ENCODE assay signal across 8 cellular contexts in genomic region chr5:67221487-67222242, GRCh38. TPM values are rescaled to one million over a fixed set of nuclear protein-coding genes. Genes with fewer than 3 reads are reported as not detected.
DNase-seq lines count a peak whose midpoint lies in the region; ATAC-seq and TF ChIP-seq lines count a peak whose summit lies in the region.

No MANE protein-coding gene starts in this region.

- no peak for TF ChIP-seq RAD21 in IMR-90 (IDR thresholded peaks at IDR 0.05; ENCODE audit: low read length)

- no peaks in the 10 kb centered on the region for H3K9me3 ChIP-seq in IMR-90 (ENCODE audit: control insufficient read depth, insufficient read depth, low read length)

- H3K27me3 ChIP-seq in IMR-90 (ENCODE audit: control insufficient read depth, insufficient read depth, low read length) (no peaks in the 10 kb centered on the region), foreskin keratinocyte (no peaks in the 10 kb centered on the region)

- H3K4me1 ChIP-seq in IMR-90 (ENCODE audit: control insufficient read depth, insufficient read depth, low read length) = no peaks in the 10 kb centered on the region
- H3K4me1 ChIP-seq in foreskin keratinocyte = no peaks in the 10 kb centered on the region

- H3K27ac ChIP-seq in IMR-90 (ENCODE audit: insufficient read depth, low read length) = no peak overlapping the region
- no peak overlapping the region for H3K27ac ChIP-seq in caudate nucleus (ENCODE audit: low read depth, low read length)
- no peak overlapping the region for H3K27ac ChIP-seq in foreskin keratinocyte

- H4K91ac ChIP-seq in IMR-90 (ENCODE audit: insufficient read depth, low read depth, low read length) = no peak overlapping the region

- no peak overlapping the region for H2BK5ac ChIP-seq in IMR-90 (ENCODE audit: low read depth, low read length, poor library complexity, severe bottlenecking)

- TF ChIP-seq CTCF in GM13976 (IDR thresholded peaks at IDR 0.05; ENCODE audit: borderline replicate concordance, control extremely low read depth, extremely low read depth, insufficient read depth, missing control alignments) (no peak), IMR-90 (conservative IDR thresholded peaks at IDR 0.05; ENCODE audit: low read depth, low read length) (no peak), foreskin keratinocyte (conservative IDR thresholded peaks at IDR 0.05) (no peak)

- ATAC-seq in GM21447 (IDR thresholded peaks at IDR 0.05; ENCODE audit: unreplicated experiment) (peak; percentile 92), IMR-90 (ENCODE audit: low read depth) (no peak), foreskin keratinocyte (no peak)
- ATAC-seq in stimulated activated memory B cell treated with anti-CD40 and anti-IgM and Interleukin-4, amounts not matched to agents 10 μg/mL and 1 μg/mL and 100 μg/mL, for 72 hours = peak; percentile 96

- H3K14ac ChIP-seq in IMR-90 (replicated peaks; ENCODE audit: low read depth, low read length) = no peak overlapping the region

- no peak overlapping the region for H2BK20ac ChIP-seq in IMR-90 (ENCODE audit: low read depth, low read length)

- no peak overlapping the region for H3K56ac ChIP-seq in IMR-90 (ENCODE audit: extremely low read depth, insufficient read depth, low read length)

- peaks cover 52% of the 10 kb centered on the region for H3K4me1 Mint-ChIP-seq in activated T-helper 2 cell treated with anti-CD3 and anti-CD28 coated beads, Interferon-gamma antibody, Interleukin-2, Interleukin-4, amounts not matched to agents 10 μg/mL and 5 μg/mL and 100 μg/mL, durations not matched to agents 14 hours and 24 hours and 36 hours (ENCODE audit: low read depth)
- H3K4me1 Mint-ChIP-seq in stimulated activated memory B cell treated with anti-CD40 and anti-IgM and Interleukin-4, amounts not matched to agents 10 μg/mL and 1 μg/mL and 100 μg/mL, for 72 hours = peaks cover 52% of the 10 kb centered on the region

- no peak overlapping the region for H3K4me2 ChIP-seq in IMR-90 (ENCODE audit: low read depth, low read length)

- peak; percentile 41 for DNase-seq in GM13976 (ENCODE audit: low spot score)
- no peak for DNase-seq in IMR-90
- peak; percentile 61 for DNase-seq in activated T-helper 2 cell treated with anti-CD3 and anti-CD28 coated beads, Interferon-gamma antibody, Interleukin-2, Interleukin-4, amounts not matched to agents 10 μg/mL and 5 μg/mL and 100 μg/mL, durations not matched to agents 14 hours and 24 hours and 36 hours (ENCODE audit: low spot score)
- no peak for DNase-seq in caudate nucleus (lab: John Stamatoyannopoulos, UW)
- no peak for DNase-seq in foreskin keratinocyte
- no peak for DNase-seq in GM03348 (ENCODE audit: low spot score)

- BruUV-seq in IMR-90 (replicated peaks; lab: Mats Ljungman, UMichigan) = no TSS peak

- no peak overlapping the region for H4K8ac ChIP-seq in IMR-90 (ENCODE audit: low read depth in 2 of 2, low read length in 2 of 2)

- no peaks in the 10 kb centered on the region for H3K36me3 ChIP-seq in IMR-90 (ENCODE audit: control insufficient read depth, insufficient read depth, low read length)

- no peak overlapping the region for H2BK120ac ChIP-seq in IMR-90 (ENCODE audit: low read depth, low read length)

- CTCF ChIA-PET in IMR-90 (lab: Yijun Ruan, JAX) = interaction anchor here (0.7 kb wide), 1 partner anchor 574 kb away, joined by 3 read pairs; no protein-coding TSS in a partner anchor

- peaks cover 8% of the 10 kb centered on the region for H3K36me3 Mint-ChIP-seq in activated T-helper 2 cell treated with anti-CD3 and anti-CD28 coated beads, Interferon-gamma antibody, Interleukin-2, Interleukin-4, amounts not matched to agents 10 μg/mL and 5 μg/mL and 100 μg/mL, durations not matched to agents 14 hours and 24 hours and 36 hours (ENCODE audit: low read depth)
- H3K36me3 Mint-ChIP-seq in stimulated activated memory B cell treated with anti-CD40 and anti-IgM and Interleukin-4, amounts not matched to agents 10 μg/mL and 1 μg/mL and 100 μg/mL, for 72 hours = no peaks in the 10 kb centered on the region

- WGBS in IMR-90 (ENCODE audit: extremely low coverage in 2 of 2, insufficient read length in 1 of 2), 2 experiments = 92% methylated on average over 2 of the region's 9 CpGs; no CpG with 5 or more reads in 1 of the 2 experiments

- TF ChIP-seq POLR2A in IMR-90 (IDR thresholded peaks at IDR 0.05; ENCODE audit: low read depth, low read length) = no peak

- H3K9ac ChIP-seq in IMR-90 (ENCODE audit: low read depth, low read length) = no peak overlapping the region

- H2BK15ac ChIP-seq in IMR-90 (ENCODE audit: low read depth, low read length) = no peak overlapping the region

- H3K9me3 Mint-ChIP-seq in activated T-helper 2 cell treated with anti-CD3 and anti-CD28 coated beads, Interferon-gamma antibody, Interleukin-2, Interleukin-4, amounts not matched to agents 10 μg/mL and 5 μg/mL and 100 μg/mL, durations not matched to agents 14 hours and 24 hours and 36 hours = peaks cover 4% of the 10 kb centered on the region
- no peaks in the 10 kb centered on the region for H3K9me3 Mint-ChIP-seq in stimulated activated memory B cell treated with anti-CD40 and anti-IgM and Interleukin-4, amounts not matched to agents 10 μg/mL and 1 μg/mL and 100 μg/mL, for 72 hours

- intact Hi-C loops in IMR-90 (cut with micrococcal nuclease) = no loop called here
- intact Hi-C loops in activated T-helper 2 cell treated with anti-CD3 and anti-CD28 coated beads, Interferon-gamma antibody, Interleukin-2, Interleukin-4, amounts not matched to agents 10 μg/mL and 5 μg/mL and 100 μg/mL, durations not matched to agents 14 hours and 24 hours and 36 hours (cut with micrococcal nuclease) = no loop called here

- H3K4me3 Mint-ChIP-seq in activated T-helper 2 cell treated with anti-CD3 and anti-CD28 coated beads, Interferon-gamma antibody, Interleukin-2, Interleukin-4, amounts not matched to agents 10 μg/mL and 5 μg/mL and 100 μg/mL, durations not matched to agents 14 hours and 24 hours and 36 hours (ENCODE audit: low read depth) = no peak overlapping the region
- H3K4me3 Mint-ChIP-seq in stimulated activated memory B cell treated with anti-CD40 and anti-IgM and Interleukin-4, amounts not matched to agents 10 μg/mL and 1 μg/mL and 100 μg/mL, for 72 hours = peak overlapping the region; percentile 49

- H3K79me1 ChIP-seq in IMR-90 (ENCODE audit: low read depth in 1 of 2, low read length in 2 of 2) = no peaks in the 10 kb centered on the region

- no peak overlapping the region for H3K4me3 ChIP-seq in IMR-90 (ENCODE audit: insufficient read depth, low read depth, low read length)

- H3K27me3 Mint-ChIP-seq in activated T-helper 2 cell treated with anti-CD3 and anti-CD28 coated beads, Interferon-gamma antibody, Interleukin-2, Interleukin-4, amounts not matched to agents 10 μg/mL and 5 μg/mL and 100 μg/mL, durations not matched to agents 14 hours and 24 hours and 36 hours (ENCODE audit: low read depth) = peaks cover 2% of the 10 kb centered on the region
- no peaks in the 10 kb centered on the region for H3K27me3 Mint-ChIP-seq in stimulated activated memory B cell treated with anti-CD40 and anti-IgM and Interleukin-4, amounts not matched to agents 10 μg/mL and 1 μg/mL and 100 μg/mL, for 72 hours

- in situ Hi-C loops in GM13976 (cut with MboI; ENCODE audit: low sequenced_read_pairs, unreplicated experiment) (loop anchor here (25.0 kb wide), 1 partner anchor 234 kb away; no protein-coding TSS in a partner anchor), IMR-90 (cut with MboI; ENCODE audit: low sequenced_read_pairs) (loop anchor here (25.0 kb wide), 1 partner anchor 909 kb away; no protein-coding TSS in a partner anchor)

- H4K20me1 ChIP-seq in IMR-90 (ENCODE audit: insufficient read depth, low read length) = no peaks in the 10 kb centered on the region

- dilution Hi-C loops in IMR-90 (cut with HindIII; ENCODE audit: low sequenced_read_pairs, unreplicated experiment) = no loop called here

- H2AK9ac ChIP-seq in IMR-90 (replicated peaks; ENCODE audit: low read depth, low read length, poor library complexity) = no peak overlapping the region

- no peak overlapping the region for H3K18ac ChIP-seq in IMR-90 (ENCODE audit: low read depth, low read length)

- no peak overlapping the region for H3K23ac ChIP-seq in IMR-90 (ENCODE audit: low read depth, low read length)

- no peak overlapping the region for H3K4ac ChIP-seq in IMR-90 (ENCODE audit: low read depth, low read length)

- peak overlapping the region; percentile 78 for H3K27ac Mint-ChIP-seq in activated T-helper 2 cell treated with anti-CD3 and anti-CD28 coated beads, Interferon-gamma antibody, Interleukin-2, Interleukin-4, amounts not matched to agents 10 μg/mL and 5 μg/mL and 100 μg/mL, durations not matched to agents 14 hours and 24 hours and 36 hours
- peak overlapping the region; percentile 93 for H3K27ac Mint-ChIP-seq in stimulated activated memory B cell treated with anti-CD40 and anti-IgM and Interleukin-4, amounts not matched to agents 10 μg/mL and 1 μg/mL and 100 μg/mL, for 72 hours

- POLR2A ChIA-PET in IMR-90 (lab: Charles Lee; ENCODE audit: unreplicated experiment) = no interaction called here

- H4K5ac ChIP-seq in IMR-90 (ENCODE audit: low read depth, low read length) = no peak overlapping the region

- H2AFZ ChIP-seq in IMR-90 (replicated peaks; ENCODE audit: low read length, poor library complexity) = peak overlapping the region; percentile 18

- H2AK5ac ChIP-seq in IMR-90 (ENCODE audit: low read depth, low read length) = no peak overlapping the region

- H3K9me1 ChIP-seq in IMR-90 (ENCODE audit: insufficient read depth, low read length) = no peaks in the 10 kb centered on the region

TF ChIP-seq in IMR-90, 13 proteins besides CTCF, POLR2A, EP300 and RAD21:
- TF ChIP-seq FOS (IDR thresholded peaks at IDR 0.05; ENCODE audit: low read depth, low read length) = no peak
- TF ChIP-seq MAFK (IDR thresholded peaks at IDR 0.05; ENCODE audit: low read depth, low read length) = 0 out of 2 replicates have a peak, but pooled peaks have one; percentile 12
TF ChIP-seq in IMR-90: peak in this region for 1.

RNA-seq across cellular contexts. Expression of gene CD180, which starts 25.1 kb away (rescaled TPM):
- total RNA-seq in IMR-90 (2012; rRNA removed) (not detected in 2 replicates), foreskin keratinocyte (not detected in 2 replicates)
- polyA plus RNA-seq in IMR-90 (2012; rRNA removed) (not detected in 2 replicates), foreskin keratinocyte (not detected in 2 replicates)
- not detected in 2 replicates for polyA plus RNA-seq in IMR-90 (2012; cell fraction: cytosol; rRNA removed)
- polyA plus RNA-seq in IMR-90 (2012; cell fraction: nucleus; rRNA removed; ENCODE audit: low replicate concordance) = not detected in 2 replicates
- 0.02 TPM in 2 replicates for total RNA-seq in activated T-helper 2 cell treated with anti-CD3 and anti-CD28 coated beads, Interferon-gamma antibody, Interleukin-2, Interleukin-4, amounts not matched to agents 10 μg/mL and 5 μg/mL and 100 μg/mL, durations not matched to agents 14 hours and 24 hours and 36 hours

Comparison
In these comparisons a context has a peak if more than half of its experiments do, and no peak if none do; other contexts are left out.
1. DNase-seq: peak in GM13976 (single experiment) and activated T-helper 2 cell treated with anti-CD3 and anti-CD28 coated beads, Interferon-gamma antibody, Interleukin-2, Interleukin-4, amounts not matched to agents 10 μg/mL and 5 μg/mL and 100 μg/mL, durations not matched to agents 14 hours and 24 hours and 36 hours (single experiment); none in IMR-90 (single experiment), caudate nucleus (0 of 61), foreskin keratinocyte (0 of 2) and GM03348 (single experiment).
2. ATAC-seq: peak in GM21447 (single experiment) and stimulated activated memory B cell treated with anti-CD40 and anti-IgM and Interleukin-4, amounts not matched to agents 10 μg/mL and 1 μg/mL and 100 μg/mL, for 72 hours (single experiment); none in IMR-90 (single experiment) and foreskin keratinocyte (single experiment).